32 cellular contexts compared by ENCODE assay signal in genomic region chr3:114444216-114444615, GRCh38.
"Had no signal": no experiment of that assay in that cellular context is flagged by ENCODE, and none has a peak within 500 bp of the region (broad histone marks: within the 10 kb centered on the region; RNA-seq: fewer than 3 reads in every experiment).

No MANE protein-coding gene starts in this region.

- H3K27me3 ChIP-seq: adrenal gland, brain microvascular endothelial cell, SJSA1 had no signal

- H3K4me1 Mint-ChIP-seq: activated CD4-positive, alpha-beta memory T cell treated with anti-CD3 and anti-CD28 coated beads, Interleukin-2, amount 10 ng/mL, durations not matched to agents 7 days and 5 days; activated CD4-positive, alpha-beta T cell treated with anti-CD3 and anti-CD28 coated beads, Interleukin-2, amount 10 ng/mL, durations not matched to agents 24 days and 14 days; activated naive CD8-positive, alpha-beta T cell treated with anti-CD3 and anti-CD28 coated beads, Interleukin-2, amount 10 ng/mL, durations not matched to agents 7 days and 5 days; activated T-helper 17 cell treated with anti-CD3 and anti-CD28 coated beads, Interleukin-2, amount 50 U/mL, for 72 hours had no signal

- H3K27ac ChIP-seq: adrenal gland, brain microvascular endothelial cell, RWPE1, SJSA1 had no signal

- H3K27me3 Mint-ChIP-seq: activated B cell treated with CpG ODN at 0.5 μM for 24 hours; activated CD4-positive, alpha-beta memory T cell treated with anti-CD3 and anti-CD28 coated beads, Interleukin-2, amount 10 ng/mL, durations not matched to agents 7 days and 5 days; activated CD4-positive, alpha-beta T cell treated with anti-CD3 and anti-CD28 coated beads, Interleukin-2, amount 10 ng/mL, durations not matched to agents 24 days and 14 days; activated T-helper 17 cell treated with anti-CD3 and anti-CD28 coated beads, Interleukin-2, amount 50 U/mL, for 72 hours had no signal

- DNase-seq: activated B cell treated with CpG ODN at 0.5 μM for 24 hours; activated CD4-positive, alpha-beta memory T cell treated with anti-CD3 and anti-CD28 coated beads, Interleukin-2, amount 10 ng/mL, durations not matched to agents 7 days and 5 days; activated CD4-positive, alpha-beta T cell treated with anti-CD3 and anti-CD28 coated beads for 1 hour; activated CD4-positive, alpha-beta T cell treated with anti-CD3 and anti-CD28 coated beads, Interleukin-2, amount 10 ng/mL, durations not matched to agents 24 days and 14 days; activated gamma-delta T cell treated with Interleukin-2 at 50 U/mL for 16 hours; activated naive CD4-positive, alpha-beta T cell treated with anti-CD3 and anti-CD28 coated beads, Interleukin-2, amount 50 U/mL, for 16 hours; activated naive CD8-positive, alpha-beta T cell treated with anti-CD3 and anti-CD28 coated beads, Interleukin-2, amount 10 ng/mL, durations not matched to agents 7 days and 5 days; activated T-cell treated with anti-CD3 and anti-CD28 coated beads for 4 hours; activated T-cell treated with anti-CD3 and anti-CD28 coated beads, Interleukin-2, amount 50 U/mL, for 48 hours; adrenal gland; anterior cingulate cortex; brain microvascular endothelial cell; cerebellar nuclear complex; Karpas-422; NCI-H1092 treated with DMSO at 0.1 percent for 48 hours; NCI-H1417 treated with DMSO at 0.1 percent for 48 hours; NCI-H1694; NCI-H2029; NCI-H345; NCI-H510A; NCI-H526 treated with DMSO at 0.1 percent for 48 hours; NCI-H82; OCI-M1; Right ventricle myocardium superior; T-helper 9 cell had no signal

- H3K36me3 ChIP-seq: adrenal gland, brain microvascular endothelial cell, SJSA1 had no signal

- H3K4me3 Mint-ChIP-seq: activated B cell treated with CpG ODN at 0.5 μM for 24 hours; activated CD4-positive, alpha-beta memory T cell treated with anti-CD3 and anti-CD28 coated beads, Interleukin-2, amount 10 ng/mL, durations not matched to agents 7 days and 5 days; activated CD4-positive, alpha-beta T cell treated with anti-CD3 and anti-CD28 coated beads, Interleukin-2, amount 10 ng/mL, durations not matched to agents 24 days and 14 days; activated naive CD8-positive, alpha-beta T cell treated with anti-CD3 and anti-CD28 coated beads, Interleukin-2, amount 10 ng/mL, durations not matched to agents 7 days and 5 days; activated T-helper 17 cell treated with anti-CD3 and anti-CD28 coated beads, Interleukin-2, amount 50 U/mL, for 72 hours; T-helper 1 cell treated with Interleukin-12 subunit alpha and Interleukin-12 subunit beta and Interleukin-4 antibody, amounts not matched to agents 30 μg/mL and 1 μg/mL, for 36 hours had no signal

- H3K9me3 ChIP-seq: adrenal gland, SJSA1 had no signal

- ATAC-seq: activated T-helper 17 cell treated with anti-CD3 and anti-CD28 coated beads, Interleukin-2, amount 50 U/mL, for 72 hours; K562; Panc1; SK-N-SH treated with all-trans-retinoic acid at 6 μM for 48 hours had no signal

- H3K9me3 Mint-ChIP-seq: activated B cell treated with CpG ODN at 0.5 μM for 24 hours; activated CD4-positive, alpha-beta memory T cell treated with anti-CD3 and anti-CD28 coated beads, Interleukin-2, amount 10 ng/mL, durations not matched to agents 7 days and 5 days; activated CD4-positive, alpha-beta T cell treated with anti-CD3 and anti-CD28 coated beads, Interleukin-2, amount 10 ng/mL, durations not matched to agents 24 days and 14 days; activated naive CD8-positive, alpha-beta T cell treated with anti-CD3 and anti-CD28 coated beads, Interleukin-2, amount 10 ng/mL, durations not matched to agents 7 days and 5 days; activated T-helper 17 cell treated with anti-CD3 and anti-CD28 coated beads, Interleukin-2, amount 50 U/mL, for 72 hours; T-helper 1 cell treated with Interleukin-12 subunit alpha and Interleukin-12 subunit beta and Interleukin-4 antibody, amounts not matched to agents 30 μg/mL and 1 μg/mL, for 36 hours had no signal

- H3K27ac Mint-ChIP-seq: activated B cell treated with CpG ODN at 0.5 μM for 24 hours; activated CD4-positive, alpha-beta memory T cell treated with anti-CD3 and anti-CD28 coated beads, Interleukin-2, amount 10 ng/mL, durations not matched to agents 7 days and 5 days; activated CD4-positive, alpha-beta T cell treated with anti-CD3 and anti-CD28 coated beads, Interleukin-2, amount 10 ng/mL, durations not matched to agents 24 days and 14 days; activated naive CD8-positive, alpha-beta T cell treated with anti-CD3 and anti-CD28 coated beads, Interleukin-2, amount 10 ng/mL, durations not matched to agents 7 days and 5 days; activated T-helper 17 cell treated with anti-CD3 and anti-CD28 coated beads, Interleukin-2, amount 50 U/mL, for 72 hours; T-helper 1 cell treated with Interleukin-12 subunit alpha and Interleukin-12 subunit beta and Interleukin-4 antibody, amounts not matched to agents 30 μg/mL and 1 μg/mL, for 36 hours had no signal

- H3K36me3 Mint-ChIP-seq: activated naive CD8-positive, alpha-beta T cell treated with anti-CD3 and anti-CD28 coated beads, Interleukin-2, amount 10 ng/mL, durations not matched to agents 7 days and 5 days had no signal

- H3K4me3 ChIP-seq: adrenal gland, K562, SJSA1 had no signal
